ENCODE assay signal across 3 cellular contexts in genomic region chr13:54206601-54207000, GRCh38.
"Had no signal": no experiment of that assay in that cellular context is flagged by ENCODE, and none has a peak within 500 bp of the region (broad histone marks: within the 10 kb centered on the region; RNA-seq: fewer than 3 reads in every experiment).

No MANE protein-coding gene starts in this region.

- ATAC-seq: GM12878 had no signal

- DNase-seq: GDM1, GF-D8 had no signal
